Comparison of ENCODE assay signal across 11 cellular contexts in genomic region chr2:202643012-202643858, GRCh38. TPM values are rescaled to one million over a fixed set of nuclear protein-coding genes. Genes with fewer than 3 reads are reported as not detected.
DNase-seq lines count a peak whose midpoint lies in the region; ATAC-seq and TF ChIP-seq lines count a peak whose summit lies in the region.
"Had no signal": no experiment of that assay in that cellular context is flagged by ENCODE, and none has a peak within 500 bp of the region (broad histone marks: within the 10 kb centered on the region; RNA-seq: fewer than 3 reads in every experiment).

No MANE protein-coding gene starts in this region.

- peaks cover 11% of the 10 kb centered on the region; the same call in 1 of the 2 replicates for H3K36me3 ChIP-seq in BLaER1
- H3K36me3 ChIP-seq in HEK293 (ENCODE audit: control insufficient read depth in 2 of 2, insufficient read depth in 1 of 2, low read length in 2 of 2) = no peaks in the 10 kb centered on the region
- H3K36me3 ChIP-seq in lower lobe of right lung = no peaks in the 10 kb centered on the region
- no peaks in the 10 kb centered on the region for H3K36me3 ChIP-seq in Karpas-422 (ENCODE audit: insufficient read depth, low read length)
- H3K36me3 ChIP-seq: right atrium auricular region had no signal

- no peaks in the 10 kb centered on the region for H3K27me3 Mint-ChIP-seq in activated CD8-positive, alpha-beta T cell treated with anti-CD3 and anti-CD28 coated beads for 36 hours

- peak; percentile 56 for ATAC-seq in activated CD8-positive, alpha-beta T cell treated with anti-CD3 and anti-CD28 coated beads for 36 hours
- ATAC-seq in lower lobe of right lung = no peak
- ATAC-seq in HG03039 (IDR thresholded peaks at IDR 0.05; ENCODE audit: unreplicated experiment) = no peak

- H3K4me3 ChIP-seq in BLaER1 = peak overlapping the region; percentile 19
- no peak overlapping the region for H3K4me3 ChIP-seq in HEK293 (ENCODE audit: low read depth, low read length)
- H3K4me3 ChIP-seq in lower lobe of right lung = no peak overlapping the region
- H3K4me3 ChIP-seq in Karpas-422 (ENCODE audit: low read length) = no peak overlapping the region
- H3K4me3 ChIP-seq: right atrium auricular region had no signal

- H3K4me2 ChIP-seq in BLaER1 (peak overlapping the region; percentile 71), Karpas-422 (ENCODE audit: low read depth, low read length, poor library complexity, severe bottlenecking) (no peak overlapping the region)

- peaks cover 46% of the 10 kb centered on the region for H3K4me1 Mint-ChIP-seq in activated CD8-positive, alpha-beta T cell treated with anti-CD3 and anti-CD28 coated beads for 36 hours (ENCODE audit: low read depth)

- intact Hi-C loops in activated CD8-positive, alpha-beta T cell treated with anti-CD3 and anti-CD28 coated beads for 36 hours (cut with micrococcal nuclease) = no loop called here
- intact Hi-C loops in lower lobe of right lung (cut with DNase I) = no loop called here

- peak overlapping the region; percentile 64 for H3K27ac ChIP-seq in BLaER1
- no peak overlapping the region for H3K27ac ChIP-seq in HEK293 (ENCODE audit: extremely low read depth, low read depth, low read length)
- peak overlapping the region; percentile 54 for H3K27ac ChIP-seq in lower lobe of right lung
- no peak overlapping the region for H3K27ac ChIP-seq in Karpas-422 (ENCODE audit: low read length)
- H3K27ac ChIP-seq: right atrium auricular region had no signal

- H3K79me2 ChIP-seq in Karpas-422 (ENCODE audit: low read length) = peaks cover 6% of the 10 kb centered on the region; the same call in 1 of the 2 replicates

- no peak overlapping the region for H3K27ac Mint-ChIP-seq in activated CD8-positive, alpha-beta T cell treated with anti-CD3 and anti-CD28 coated beads for 36 hours

- peaks cover 24% of the 10 kb centered on the region for H3K4me1 ChIP-seq in BLaER1
- peaks cover 18% of the 10 kb centered on the region for H3K4me1 ChIP-seq in HEK293 (ENCODE audit: control insufficient read depth, insufficient read depth, low read length)
- peaks cover 28% of the 10 kb centered on the region for H3K4me1 ChIP-seq in lower lobe of right lung
- peaks cover 12% of the 10 kb centered on the region for H3K4me1 ChIP-seq in Karpas-422 (ENCODE audit: low read length)

- no peaks in the 10 kb centered on the region for H3K9me2 ChIP-seq in Karpas-422 (replicated peaks; ENCODE audit: insufficient read depth, low read length)

- no peak for TF ChIP-seq CTCF in HEK293 (tag by site-specific recombination; IDR thresholded peaks at IDR 0.05)
- TF ChIP-seq CTCF in activated CD8-positive, alpha-beta T cell treated with anti-CD3 and anti-CD28 coated beads for 36 hours (IDR thresholded peaks at IDR 0.05) = no peak
- TF ChIP-seq CTCF in lower lobe of right lung (IDR thresholded peaks at IDR 0.05) = no peak

- no peaks in the 10 kb centered on the region for H3K9me3 Mint-ChIP-seq in activated CD8-positive, alpha-beta T cell treated with anti-CD3 and anti-CD28 coated beads for 36 hours

- no peak overlapping the region for H2AFZ ChIP-seq in Karpas-422 (ENCODE audit: low read length)

- H3K4me3 Mint-ChIP-seq in activated CD8-positive, alpha-beta T cell treated with anti-CD3 and anti-CD28 coated beads for 36 hours = peak overlapping the region; percentile 64

- CTCF ChIA-PET in HEK293 (lab: Yijun Ruan, JAX) = no interaction called here
- CTCF ChIA-PET in activated CD8-positive, alpha-beta T cell treated with anti-CD3 and anti-CD28 coated beads for 36 hours (lab: Charles Lee) = interaction anchor here (1.0 to 2.2 kb wide), 4 partner anchors 11 to 227 kb away, joined by 3 to 8 read pairs (median 3); no protein-coding TSS in a partner anchor

- no peaks in the 10 kb centered on the region for H3K27me3 ChIP-seq in BLaER1
- no peaks in the 10 kb centered on the region for H3K27me3 ChIP-seq in lower lobe of right lung (ENCODE audit: low read depth)
- H3K27me3 ChIP-seq in Karpas-422 (ENCODE audit: low read length) = no peaks in the 10 kb centered on the region
- H3K27me3 ChIP-seq: right atrium auricular region had no signal

- POLR2A ChIA-PET in HEK293 (lab: Yijun Ruan, JAX) = no interaction called here
- POLR2A ChIA-PET in activated CD8-positive, alpha-beta T cell treated with anti-CD3 and anti-CD28 coated beads for 36 hours (lab: Charles Lee) = interaction anchor here (0.7 to 1.4 kb wide), 6 partner anchors 10 to 519 kb away, joined by 3 to 5 read pairs (median 3); partner anchors contain the start of gene ICA1L

- H4K20me1 ChIP-seq in BLaER1 (peaks cover 9% of the 10 kb centered on the region; the same call in 1 of the 2 replicates), Karpas-422 (ENCODE audit: insufficient read depth, low read depth, low read length) (peaks cover 34% of the 10 kb centered on the region)

- H3K36me3 Mint-ChIP-seq in activated CD8-positive, alpha-beta T cell treated with anti-CD3 and anti-CD28 coated beads for 36 hours (ENCODE audit: low read depth) = peaks cover under 1% of the 10 kb centered on the region

- DNase-seq in activated CD8-positive, alpha-beta T cell treated with anti-CD3 and anti-CD28 coated beads for 36 hours = no peak
- DNase-seq in lower lobe of right lung (no peak), H4 (ENCODE audit: low spot score) (no peak), Karpas-422 (no peak)
- DNase-seq in stimulated activated CD4-positive, alpha-beta T cell treated with anti-CD3 and anti-CD28 coated beads, Interleukin-2, amount 100 ng/mL, for 24 hours = no peak
- DNase-seq: C1 segment of cervical spinal cord, Kasumi-1 had no signal

- peak overlapping the region; percentile 56; the same call in 1 of the 2 replicates for H3K9ac ChIP-seq in BLaER1
- no peak overlapping the region for H3K9ac ChIP-seq in Karpas-422 (ENCODE audit: low read length)

- H3K9me3 ChIP-seq in BLaER1 (peaks cover 11% of the 10 kb centered on the region; the same call in 1 of the 2 replicates), HEK293 (ENCODE audit: control insufficient read depth, insufficient read depth, low read depth, low read length) (no peaks in the 10 kb centered on the region), lower lobe of right lung (no peaks in the 10 kb centered on the region), Karpas-422 (ENCODE audit: low read length) (no peaks in the 10 kb centered on the region)
- H3K9me3 ChIP-seq: right atrium auricular region had no signal

TF ChIP-seq in HEK293, 187 proteins besides CTCF, POLR2A, EP300 and RAD21:
- TF ChIP-seq ZNF777 (tag by site-specific recombination; IDR thresholded peaks at IDR 0.05; ENCODE audit: borderline replicate concordance) (no peak), PRDM1 (tag by site-specific recombination; IDR thresholded peaks at IDR 0.05) (0 out of 2 replicates have a peak, but pooled peaks have one; percentile 51), ZNF350 (tag by site-specific recombination; IDR thresholded peaks at IDR 0.05) (no peak), ZNF10 (tag by site-specific recombination; IDR thresholded peaks at IDR 0.05) (0 out of 2 replicates have a peak, but pooled peaks have one; percentile 12), PRDM6 (tag by site-specific recombination; IDR thresholded peaks at IDR 0.05) (peak; percentile 73)
- TF ChIP-seq, protein P1, sequence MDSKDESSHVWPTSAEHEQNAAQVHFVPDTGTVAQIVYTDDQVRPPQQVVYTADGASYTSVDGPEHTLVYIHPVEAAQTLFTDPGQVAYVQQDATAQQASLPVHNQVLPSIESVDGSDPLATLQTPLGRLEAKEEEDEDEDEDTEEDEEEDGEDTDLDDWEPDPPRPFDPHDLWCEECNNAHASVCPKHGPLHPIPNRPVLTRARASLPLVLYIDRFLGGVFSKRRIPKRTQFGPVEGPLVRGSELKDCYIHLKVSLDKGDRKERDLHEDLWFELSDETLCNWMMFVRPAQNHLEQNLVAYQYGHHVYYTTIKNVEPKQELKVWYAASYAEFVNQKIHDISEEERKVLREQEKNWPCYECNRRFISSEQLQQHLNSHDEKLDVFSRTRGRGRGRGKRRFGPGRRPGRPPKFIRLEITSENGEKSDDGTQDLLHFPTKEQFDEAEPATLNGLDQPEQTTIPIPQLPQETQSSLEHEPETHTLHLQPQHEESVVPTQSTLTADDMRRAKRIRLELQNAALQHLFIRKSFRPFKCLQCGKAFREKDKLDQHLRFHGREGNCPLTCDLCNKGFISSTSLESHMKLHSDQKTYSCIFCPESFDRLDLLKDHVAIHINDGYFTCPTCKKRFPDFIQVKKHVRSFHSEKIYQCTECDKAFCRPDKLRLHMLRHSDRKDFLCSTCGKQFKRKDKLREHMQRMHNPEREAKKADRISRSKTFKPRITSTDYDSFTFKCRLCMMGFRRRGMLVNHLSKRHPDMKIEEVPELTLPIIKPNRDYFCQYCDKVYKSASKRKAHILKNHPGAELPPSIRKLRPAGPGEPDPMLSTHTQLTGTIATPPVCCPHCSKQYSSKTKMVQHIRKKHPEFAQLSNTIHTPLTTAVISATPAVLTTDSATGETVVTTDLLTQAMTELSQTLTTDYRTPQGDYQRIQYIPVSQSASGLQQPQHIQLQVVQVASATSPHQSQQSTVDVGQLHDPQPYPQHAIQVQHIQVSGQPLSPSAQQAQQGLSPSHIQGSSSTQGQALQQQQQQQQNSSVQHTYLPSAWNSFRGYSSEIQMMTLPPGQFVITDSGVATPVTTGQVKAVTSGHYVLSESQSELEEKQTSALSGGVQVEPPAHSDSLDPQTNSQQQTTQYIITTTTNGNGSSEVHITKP (tag by site-specific recombination; IDR thresholded peaks at IDR 0.05) = peak; percentile 53

RNA-seq across cellular contexts. Expression of gene FAM117B, which starts 8.5 kb away (rescaled TPM):
- total RNA-seq in activated CD8-positive, alpha-beta T cell treated with anti-CD3 and anti-CD28 coated beads for 36 hours = 10 to 100 TPM; 17.2 to 19.4 TPM
- 13.1 TPM for total RNA-seq in lower lobe of right lung
- 2.8 and 4.3 TPM in 2 replicates for total RNA-seq in H4 (2014; rRNA removed; shearing (Covaris generic))
- 4.6 and 8.0 TPM in 2 replicates for total RNA-seq in Karpas-422 (2014; rRNA removed; shearing (Covaris generic); ENCODE audit: low replicate concordance)

Comparison
In these comparisons a context has a peak if more than half of its experiments do, and no peak if none do; other contexts are left out.
1. H3K27ac ChIP-seq: peak in BLaER1 (single experiment) and lower lobe of right lung (single experiment); none in HEK293 (single experiment) and Karpas-422 (single experiment).